Comparison of ENCODE assay signal across 19 cellular contexts in the genomic region with DNA sequence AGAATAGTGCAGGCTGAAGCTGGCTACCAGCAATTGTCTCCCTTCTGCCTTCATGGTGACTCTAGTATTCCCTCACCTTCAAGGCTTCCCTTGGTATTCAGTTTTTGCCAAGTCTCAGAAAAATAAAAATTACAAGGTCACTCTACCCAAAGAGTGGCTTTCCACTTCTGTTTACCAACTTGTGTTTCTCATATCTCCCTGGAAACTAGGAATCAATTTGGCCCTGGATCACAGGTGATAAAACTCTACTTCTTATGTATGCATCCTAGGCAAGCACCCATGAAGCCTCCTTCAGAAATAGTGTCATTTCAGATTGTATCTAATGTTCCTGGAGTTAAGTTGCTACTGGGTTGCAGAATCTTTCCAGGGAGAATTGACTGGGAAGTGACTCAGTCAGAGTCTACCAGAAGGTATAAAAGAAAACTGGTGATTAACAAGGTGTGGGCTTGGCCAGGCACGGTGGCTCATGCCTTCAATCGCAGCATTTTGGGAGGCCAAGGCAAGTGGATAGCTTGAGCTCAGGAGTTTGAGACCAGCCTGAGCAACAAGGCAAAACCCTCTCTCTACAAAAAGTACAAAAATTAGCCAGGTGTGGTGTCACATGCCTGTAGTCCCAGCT. TPM values are rescaled to one million over a fixed set of nuclear protein-coding genes. Genes with fewer than 3 reads are reported as not detected.
A peak's percentile ranks its signal among the peaks of the same experiment; 100 is the strongest.
DNase-seq lines count a peak whose midpoint lies in the region; TF ChIP-seq lines count a peak whose summit lies in the region.
"Had no signal": no experiment of that assay in that cellular context is flagged by ENCODE, and none has a peak within 500 bp of the region (broad histone marks: within the 10 kb centered on the region; RNA-seq: fewer than 3 reads in every experiment).

No MANE protein-coding gene starts in this region.

- dilution Hi-C loops in mammary epithelial cell (cut with HindIII; ENCODE audit: low sequenced_read_pairs) = no loop called here

- CTCF ChIA-PET in mammary epithelial cell (lab: Charles Lee; ENCODE audit: low non-redundant PET) = no interaction called here

- H3K27ac ChIP-seq in GM23248 (no peak overlapping the region), mammary epithelial cell (ENCODE audit: insufficient read depth, low read depth, low read length) (no peak overlapping the region), Peyer's patch (no peak overlapping the region)
- H3K27ac ChIP-seq: A549, SK-N-MC had no signal

- H3K4me2 ChIP-seq in GM23248 (ENCODE audit: unreplicated experiment) = no peak overlapping the region
- H3K4me2 ChIP-seq in mammary epithelial cell (ENCODE audit: insufficient read depth, low read depth, low read length) = no peak overlapping the region
- H3K4me2 ChIP-seq: A549 had no signal

- no TSS peak for BruUV-seq in mammary epithelial cell (replicated peaks; lab: Mats Ljungman, UMichigan)

- H3K9ac ChIP-seq in GM23248 (no peak overlapping the region), mammary epithelial cell (ENCODE audit: insufficient read depth, low read length) (no peak overlapping the region)

- H3K9me3 ChIP-seq in GM23248 (ENCODE audit: low read depth) (no peaks in the 10 kb centered on the region), mammary epithelial cell (replicated peaks; ENCODE audit: insufficient read depth, low read length) (no peaks in the 10 kb centered on the region), Peyer's patch (no peaks in the 10 kb centered on the region)
- H3K9me3 ChIP-seq: A549 had no signal

- H3K27me3 ChIP-seq in GM23248 (replicated peaks; ENCODE audit: insufficient read depth) (no peaks in the 10 kb centered on the region), mammary epithelial cell (ENCODE audit: insufficient read depth, low read length) (no peaks in the 10 kb centered on the region), Peyer's patch (no peaks in the 10 kb centered on the region)

- H3K36me3 ChIP-seq in GM23248 (ENCODE audit: low read depth) = no peaks in the 10 kb centered on the region
- no peaks in the 10 kb centered on the region for H3K36me3 ChIP-seq in mammary epithelial cell (ENCODE audit: insufficient read depth, low read length)
- no peaks in the 10 kb centered on the region for H3K36me3 ChIP-seq in Peyer's patch

- WGBS in GM23248 (ENCODE audit: low coverage in 1 of 2, low lambda C conversion rate in 2 of 2, missing lambda C conversion rate in 2 of 2), 2 experiments = 88 to 92% methylated on average over 2 of the region's 2 CpGs
- 36% methylated on average over 2 of the region's 2 CpGs for WGBS in mammary epithelial cell (ENCODE audit: low coverage, missing lambda C conversion rate)

- H4K20me1 ChIP-seq in GM23248 (ENCODE audit: insufficient read depth) = no peaks in the 10 kb centered on the region
- no peaks in the 10 kb centered on the region for H4K20me1 ChIP-seq in mammary epithelial cell (ENCODE audit: insufficient read depth, low read length)

- no peak overlapping the region for H2AFZ ChIP-seq in GM23248
- peak overlapping the region; percentile 27 for H2AFZ ChIP-seq in mammary epithelial cell (ENCODE audit: low read depth, low read length)

- no peaks in the 10 kb centered on the region; the same call in 1 of the 2 replicates for H3K4me1 ChIP-seq in GM23248 (ENCODE audit: insufficient read depth)
- peaks cover 12% of the 10 kb centered on the region for H3K4me1 ChIP-seq in mammary epithelial cell (ENCODE audit: insufficient read depth, low read length)
- no peaks in the 10 kb centered on the region for H3K4me1 ChIP-seq in Peyer's patch
- H3K4me1 ChIP-seq: A549 had no signal

- H3K4me3 ChIP-seq in GM23248 (no peak overlapping the region), mammary epithelial cell (replicated peaks in 1 of 3; ENCODE audit: insufficient read depth in 1 of 3, low read depth in 2 of 3, low read length in 3 of 3) (no peak overlapping the region), Peyer's patch (no peak overlapping the region)
- H3K4me3 ChIP-seq: A549, SK-N-MC had no signal

- in situ Hi-C loops in GM23248 (cut with MboI) (no loop called here), mammary epithelial cell (cut with MboI; ENCODE audit: low sequenced_read_pairs in 2 of 2) (no loop called here)

- TF ChIP-seq POLR2A in Peyer's patch (IDR thresholded peaks at IDR 0.05) = no peak

- intact Hi-C loops in mammary epithelial cell (cut with micrococcal nuclease) = no loop called here

- H3K79me2 ChIP-seq in GM23248 (ENCODE audit: insufficient read depth) (no peaks in the 10 kb centered on the region), mammary epithelial cell (ENCODE audit: insufficient read depth, low read length) (no peaks in the 10 kb centered on the region)

- DNase-seq in GM23248 (peak; percentile 7), M059J (ENCODE audit: low read depth) (peak; percentile 16), mammary epithelial cell (peak; percentile 56), kidney tubule cell (ENCODE audit: low spot score) (peak; percentile 28), NCI-H226 (no peak), Peyer's patch (no peak), NCI-H1436 treated with DMSO at 0.1 percent for 48 hours (lab: John Stamatoyannopoulos, UW) (no peak)
- DNase-seq: DND-41, Kasumi-1, MM.1S, NCI-H1092, NCI-H1436, NCI-H1930, NCI-H345, OCI-M1, SHP77 treated with DMSO at 0.1 percent for 48 hours, SW 1271 had no signal

- no peaks in the 10 kb centered on the region for H3K9me2 ChIP-seq in GM23248 (ENCODE audit: insufficient read depth)

- TF ChIP-seq CTCF in mammary epithelial cell (conservative IDR thresholded peaks at IDR 0.05 in 1 of 2, IDR thresholded peaks at IDR 0.05 in 1 of 2; ENCODE audit: extremely low read depth in 1 of 2, insufficient read depth in 1 of 2, low read depth in 1 of 2, low read length in 2 of 2) (no peak), Peyer's patch (IDR thresholded peaks at IDR 0.05) (no peak)

- no peaks in the 10 kb centered on the region for H3F3A ChIP-seq in GM23248 (ENCODE audit: insufficient read depth)

RNA-seq across cellular contexts. Expression of gene DOCK7, which starts 24.5 kb away (rescaled TPM):
- 70.9 and 83.8 TPM in 2 replicates for total RNA-seq in GM23248 (2014; rRNA removed; shearing (Covaris generic))
- polyA plus RNA-seq in GM23248 (2016; fragmentation: Nextera tagmentation; extraction: Ambion mirVana) (41.5 and 42.1 TPM in 2 replicates), mammary epithelial cell (25.9 TPM)
- total RNA-seq in M059J (2014; rRNA removed; shearing (Covaris generic)) = 22.6 and 48.4 TPM in 2 replicates
- total RNA-seq in mammary epithelial cell (10 to 100 TPM; 76.2 to 83.9 TPM), Peyer's patch (10 to 100 TPM; 33.4 to 52.0 (median 46.8) TPM)
- polyA minus RNA-seq in mammary epithelial cell = 114 TPM

Comparison
In these comparisons a context has a peak if more than half of its experiments do, and no peak if none do; other contexts are left out.
1. DNase-seq: peak in GM23248 (single experiment), M059J (single experiment), mammary epithelial cell (single experiment) and kidney tubule cell (single experiment); none in NCI-H226 (single experiment), Peyer's patch (0 of 3) and NCI-H1436 treated with DMSO at 0.1 percent for 48 hours (single experiment).